29 cellular contexts compared by ENCODE assay signal in genomic region chr22:30380011-30380410, GRCh38.
"Had no signal": no experiment of that assay in that cellular context is flagged by ENCODE, and none has a peak within 500 bp of the region (broad histone marks: within the 10 kb centered on the region; RNA-seq: fewer than 3 reads in every experiment).

No MANE protein-coding gene starts in this region.

- H3K36me3 Mint-ChIP-seq: naive thymus-derived CD8-positive, alpha-beta T cell had no signal

- H3K27me3 ChIP-seq: heart right ventricle, hepatocyte, neural progenitor cell, neutrophil, ovary, right atrium auricular region, right lobe of liver, stomach, testis, thyroid gland, transverse colon, uterus had no signal

- ATAC-seq: heart right ventricle; left cardiac atrium; left lobe of liver; lower lobe of right lung; naive thymus-derived CD8-positive, alpha-beta T cell; right lobe of liver; stimulated activated naive CD8-positive, alpha-beta T cell treated with anti-CD3 and anti-CD28 coated beads, Interleukin-15, Interleukin-2, amounts not matched to agents 100 U/mL and 50 U/mL, for 24 hours had no signal

- H3K4me1 ChIP-seq: lower lobe of right lung, neural progenitor cell, right lobe of liver, stomach, testis, thyroid gland, transverse colon, uterus had no signal

- H3K4me3 Mint-ChIP-seq: naive thymus-derived CD8-positive, alpha-beta T cell; nephron progenitor cell; neural progenitor cell; stimulated activated naive B cell treated with anti-CD40 and anti-IgM and Interleukin-4, amounts not matched to agents 10 μg/mL and 1 μg/mL and 100 μg/mL, for 72 hours had no signal

- H3K27me3 Mint-ChIP-seq: naive thymus-derived CD8-positive, alpha-beta T cell; progenitor cell of endocrine pancreas; stimulated activated naive B cell treated with anti-CD40 and anti-IgM and Interleukin-4, amounts not matched to agents 10 μg/mL and 1 μg/mL and 100 μg/mL, for 72 hours had no signal

- H3K27ac Mint-ChIP-seq: nephron progenitor cell, progenitor cell of endocrine pancreas had no signal

- H3K4me3 ChIP-seq: heart right ventricle, hepatocyte, lower lobe of right lung, neural progenitor cell, ovary, right atrium auricular region, right lobe of liver, smooth muscle cell, stomach, testis, thyroid gland, transverse colon, uterus had no signal

- H2AFZ ChIP-seq: hepatocyte, neural progenitor cell had no signal

- H3K9me3 Mint-ChIP-seq: naive thymus-derived CD8-positive, alpha-beta T cell; nephron progenitor cell; neural progenitor cell; stimulated activated naive B cell treated with anti-CD40 and anti-IgM and Interleukin-4, amounts not matched to agents 10 μg/mL and 1 μg/mL and 100 μg/mL, for 72 hours had no signal

- H3K79me2 ChIP-seq: hepatocyte had no signal

- H3K27ac ChIP-seq: heart right ventricle, hepatocyte, lower lobe of right lung, neural progenitor cell, neutrophil, ovary, right atrium auricular region, right lobe of liver, stomach, testis, thyroid gland, transverse colon, uterus had no signal

- H3K4me2 ChIP-seq: hepatocyte, neural progenitor cell, smooth muscle cell had no signal

- DNase-seq: heart right ventricle; kidney glomerular epithelial cell; left cardiac atrium; lower lobe of right lung; mammary epithelial cell; mesenchymal stem cell; naive thymus-derived CD8-positive, alpha-beta T cell; nephron progenitor cell; occipital lobe; ovary; right lobe of liver; stimulated activated CD4-positive, alpha-beta T cell treated with anti-CD3 and anti-CD28 coated beads, Interleukin-1b, Interleukin-23, amount 100 ng/mL, for 48 hours; stimulated activated CD4-positive, alpha-beta T cell treated with anti-CD3 and anti-CD28 coated beads, Interleukin-2, amount 100 ng/mL, for 48 hours; stimulated activated CD4-positive, alpha-beta T cell treated with anti-CD3 and anti-CD28 coated beads, Interleukin-4, amount 100 ng/mL, for 4 hours; stimulated activated CD8-positive, alpha-beta memory T cell treated with anti-CD3 and anti-CD28 coated beads, Interleukin-4, amount 100 ng/mL, for 48 hours; stimulated activated naive B cell treated with anti-CD40 and anti-IgM and Interleukin-4, amounts not matched to agents 10 μg/mL and 1 μg/mL and 100 μg/mL, for 72 hours; stimulated activated naive CD8-positive, alpha-beta T cell treated with anti-CD3 and anti-CD28 coated beads, Interleukin-15, Interleukin-2, amounts not matched to agents 100 U/mL and 50 U/mL, for 24 hours; stomach; testis; thyroid gland; transverse colon; uterus had no signal

- H3K9me3 ChIP-seq: heart right ventricle, lower lobe of right lung, neutrophil, ovary, right atrium auricular region, right lobe of liver, stomach, testis, thyroid gland, transverse colon, uterus had no signal

- H3K4me1 Mint-ChIP-seq: nephron progenitor cell had no signal

- H3K36me3 ChIP-seq: neural progenitor cell, ovary, right lobe of liver, thyroid gland, transverse colon, uterus had no signal
